13 cellular contexts compared by ENCODE assay signal in genomic region chr1:41485605-41486004, GRCh38. TPM values are rescaled to one million over a fixed set of nuclear protein-coding genes. Genes with fewer than 3 reads are reported as not detected.
DNase-seq lines count a peak whose midpoint lies in the region; ATAC-seq and TF ChIP-seq lines count a peak whose summit lies in the region.
"Had no signal": no experiment of that assay in that cellular context is flagged by ENCODE, and none has a peak within 500 bp of the region (broad histone marks: within the 10 kb centered on the region; RNA-seq: fewer than 3 reads in every experiment).

No MANE protein-coding gene starts in this region.

- H3K36me3 Mint-ChIP-seq in endothelial cell (ENCODE audit: low read depth, unreplicated experiment) (peaks cover 6% of the 10 kb centered on the region), nephron progenitor cell (ENCODE audit: low read depth) (no peaks in the 10 kb centered on the region)
- H3K36me3 Mint-ChIP-seq: activated naive CD8-positive, alpha-beta T cell had no signal

- H3K36me3 ChIP-seq in Panc1 (ENCODE audit: control insufficient read depth, insufficient read depth, low read length): no peaks in the 10 kb centered on the region
- no peaks in the 10 kb centered on the region for H3K36me3 ChIP-seq in osteoblast (ENCODE audit: insufficient read depth, low read length)

- in situ Hi-C loops in Panc1 (cut with HindIII; ENCODE audit: low pct_unique_long_range_greater_than_20kb, low sequenced_read_pairs): no loop called here

- peak; percentile 39 for ATAC-seq in Panc1
- no peak for ATAC-seq in stimulated activated naive CD8-positive, alpha-beta T cell treated with anti-CD3 and anti-CD28 coated beads, Interleukin-15, Interleukin-2, amounts not matched to agents 100 U/mL and 50 U/mL, for 24 hours

- CTCF ChIA-PET in Panc1 (lab: Charles Lee): no interaction called here

- TF ChIP-seq CTCF in Panc1 (IDR thresholded peaks at IDR 0.05) (no peak), endothelial cell (IDR thresholded peaks at IDR 0.05; ENCODE audit: unreplicated experiment) (no peak), osteoblast (IDR thresholded peaks at IDR 0.05; ENCODE audit: extremely low read depth, low read depth, low read length) (no peak), nephron progenitor cell (IDR thresholded peaks at IDR 0.05) (no peak)

- peaks cover 21% of the 10 kb centered on the region for H3K27me3 Mint-ChIP-seq in endothelial cell (ENCODE audit: unreplicated experiment)
- H3K27me3 Mint-ChIP-seq in nephron progenitor cell (ENCODE audit: low read depth, poor library complexity): peaks cover 13% of the 10 kb centered on the region

- H3K9me3 ChIP-seq in Panc1 (ENCODE audit: control insufficient read depth, insufficient read depth, low read depth, low read length) (no peaks in the 10 kb centered on the region), osteoblast (ENCODE audit: low read depth, low read length) (no peaks in the 10 kb centered on the region)

- H3K4me3 Mint-ChIP-seq in endothelial cell (ENCODE audit: unreplicated experiment): no peak overlapping the region
- no peak overlapping the region for H3K4me3 Mint-ChIP-seq in nephron progenitor cell
- H3K4me3 Mint-ChIP-seq: activated naive CD8-positive, alpha-beta T cell had no signal

- no peaks in the 10 kb centered on the region for H3K27me3 ChIP-seq in Panc1 (ENCODE audit: control insufficient read depth, insufficient read depth, low read length)
- no peaks in the 10 kb centered on the region for H3K27me3 ChIP-seq in osteoblast (ENCODE audit: insufficient read depth, low read length)

- no peak overlapping the region for H3K27ac ChIP-seq in Panc1 (ENCODE audit: low read length)
- H3K27ac ChIP-seq in osteoblast (ENCODE audit: low read depth, low read length): no peak overlapping the region

- peaks cover 3% of the 10 kb centered on the region for H4K20me1 ChIP-seq in osteoblast (ENCODE audit: insufficient read depth, low read length)

- POLR2A ChIA-PET in Panc1 (lab: Charles Lee): no interaction called here

- peaks cover 16% of the 10 kb centered on the region for H3K4me1 ChIP-seq in Panc1 (ENCODE audit: control insufficient read depth, insufficient read depth, low read length)
- peaks cover 13% of the 10 kb centered on the region for H3K4me1 ChIP-seq in osteoblast (ENCODE audit: insufficient read depth, low read length)

- no TSS peak for BruUV-seq in Panc1 (replicated peaks; lab: Mats Ljungman, UMichigan)

- intact Hi-C loops in Panc1 (cut with micrococcal nuclease; ENCODE audit: unreplicated experiment): no loop called here

- H3K9me3 Mint-ChIP-seq in endothelial cell (ENCODE audit: unreplicated experiment) (no peaks in the 10 kb centered on the region), nephron progenitor cell (no peaks in the 10 kb centered on the region)

- H3K27ac Mint-ChIP-seq in endothelial cell (ENCODE audit: unreplicated experiment) (peak overlapping the region; percentile 94), nephron progenitor cell (no peak overlapping the region)
- H3K27ac Mint-ChIP-seq: activated naive CD8-positive, alpha-beta T cell had no signal

- DNase-seq in ELR (ENCODE audit: low read depth) (peak; percentile 91), Panc1 (ENCODE audit: low read depth, low spot score) (no peak), endothelial cell (ENCODE audit: low spot score) (no peak), osteoblast (ENCODE audit: insufficient read length, low spot score, missing footprints) (peak; percentile 95), NOMO-1 treated with dmso at 0.1 percent for 144 hours (lab: John Stamatoyannopoulos, UW; ENCODE audit: unreplicated experiment) (no peak), NCI-H2171 treated with DMSO at 0.1 percent for 48 hours (lab: John Stamatoyannopoulos, UW) (no peak), nephron progenitor cell (no peak)
- no peak for DNase-seq in stimulated activated naive CD8-positive, alpha-beta T cell treated with anti-CD3 and anti-CD28 coated beads, Interleukin-15, Interleukin-2, amounts not matched to agents 100 U/mL and 50 U/mL, for 24 hours
- DNase-seq: DND-41; stimulated activated CD4-positive, alpha-beta T cell treated with anti-CD3 and anti-CD28 coated beads, Interleukin-4, amount 100 ng/mL, for 1 hour had no signal

- no peak overlapping the region for H2AFZ ChIP-seq in osteoblast (ENCODE audit: low read length)

- no peaks in the 10 kb centered on the region for H3K79me2 ChIP-seq in osteoblast (ENCODE audit: insufficient read depth, low read length)

- H3K4me1 Mint-ChIP-seq in endothelial cell (ENCODE audit: unreplicated experiment) (peaks cover 30% of the 10 kb centered on the region), nephron progenitor cell (peaks cover 51% of the 10 kb centered on the region)

- H3K4me3 ChIP-seq in Panc1 (ENCODE audit: low read depth in 2 of 2, low read length in 2 of 2) (no peak overlapping the region), osteoblast (ENCODE audit: insufficient read depth, low read length) (no peak overlapping the region)

- no peak overlapping the region for H3K4me2 ChIP-seq in osteoblast (ENCODE audit: insufficient read depth, low read length)

RNA-seq across cellular contexts. Expression of gene EDN2, which starts 1.1 kb away (rescaled TPM):
- total RNA-seq in Panc1 (2021; ENCODE audit: unreplicated experiment) (not detected), endothelial cell (ENCODE audit: unreplicated experiment) (0.21 TPM), osteoblast (not detected in 2 replicates)
- 0.24 TPM for polyA plus RNA-seq in Panc1 (2012; ENCODE audit: insufficient read length)
- total RNA-seq: NCI-H460, temporal lobe had no signal

Comparison
In these comparisons a context has a peak if more than half of its experiments do, and no peak if none do; other contexts are left out.
1. DNase-seq: peak in ELR (single experiment) and osteoblast (single experiment); none in Panc1 (single experiment), endothelial cell (single experiment), NOMO-1 treated with dmso at 0.1 percent for 144 hours (single experiment), stimulated activated naive CD8-positive, alpha-beta T cell treated with anti-CD3 and anti-CD28 coated beads, Interleukin-15, Interleukin-2, amounts not matched to agents 100 U/mL and 50 U/mL, for 24 hours (single experiment), NCI-H2171 treated with DMSO at 0.1 percent for 48 hours (single experiment) and nephron progenitor cell (single experiment).